ENCODE assay signal across 30 cellular contexts in genomic region chr17:74947041-74947754, GRCh38. TPM values are rescaled to one million over a fixed set of nuclear protein-coding genes. Genes with fewer than 3 reads are reported as not detected.
"Had no signal": no experiment of that assay in that cellular context is flagged by ENCODE, and none has a peak within 500 bp of the region (broad histone marks: within the 10 kb centered on the region; RNA-seq: fewer than 3 reads in every experiment).

No MANE protein-coding gene starts in this region.

- H3K4me1 ChIP-seq: ascending aorta, SJSA1 had no signal

- H3K36me3 ChIP-seq: ascending aorta, MG63, SJSA1 had no signal

- ATAC-seq: activated CD4-positive, alpha-beta T cell treated with anti-CD3 and anti-CD28 coated beads for 36 hours; activated CD4-positive, CD25-positive, alpha-beta regulatory T cell treated with anti-CD3 and anti-CD28 coated beads, Interleukin-2, amount 50 U/mL, for 24 hours; activated CD8-positive, alpha-beta T cell treated with anti-CD3 and anti-CD28 coated beads, Interleukin-2, amount 10 ng/mL, durations not matched to agents 7 days and 5 days; Panc1; WTC11 had no signal

- DNase-seq: activated CD4-positive, alpha-beta T cell treated with anti-CD3 and anti-CD28 coated beads for 36 hours; activated CD4-positive, alpha-beta T cell treated with anti-CD3 and anti-CD28 coated beads, Interleukin-2, amount 10 ng/mL, durations not matched to agents 7 days and 5 days; activated CD4-positive, alpha-beta T cell treated with anti-CD3 and anti-CD28 coated beads, Interleukin-2, amount 50 U/mL, for 48 hours; activated CD8-positive, alpha-beta T cell treated with anti-CD3 and anti-CD28 coated beads, Interleukin-2, amount 10 ng/mL, durations not matched to agents 7 days and 5 days; activated gamma-delta T cell; activated naive CD4-positive, alpha-beta T cell treated with Interleukin-2 at 50 U/mL for 16 hours; activated naive CD8-positive, alpha-beta T cell treated with anti-CD3 and anti-CD28 coated beads, Interleukin-2, amount 10 ng/mL, durations not matched to agents 7 days and 5 days; activated T-cell treated with anti-CD3 and anti-CD28 coated beads, Interleukin-2, amount 50 U/mL, for 24 hours; amygdala; Kasumi-1; KG1; MG63; NCI-H1048; NCI-H1436 treated with DMSO at 0.1 percent for 48 hours; NCI-H1694 treated with DMSO at 0.1 percent for 48 hours; NCI-H2029; NCI-H345; NCI-H524 treated with DMSO at 0.1 percent for 48 hours; SHP77 treated with DMSO at 0.1 percent for 48 hours; SK-N-SH had no signal

- H3K9me3 ChIP-seq: ascending aorta, MG63, SJSA1, SK-N-SH had no signal

- H3K27me3 ChIP-seq: ascending aorta had no signal

- FAIRE-seq: TTC549 had no signal

- H3K4me3 ChIP-seq: ascending aorta, MG63, SJSA1 had no signal

RNA-seq across cellular contexts. Expression of gene OTOP3, which starts 11.5 kb away (rescaled TPM):
- total RNA-seq: activated CD4-positive, alpha-beta T cell treated with anti-CD3 and anti-CD28 coated beads for 36 hours; activated CD4-positive, alpha-beta T cell treated with anti-CD3 and anti-CD28 coated beads, Interleukin-2, amount 10 ng/mL, durations not matched to agents 7 days and 5 days; activated CD8-positive, alpha-beta T cell treated with anti-CD3 and anti-CD28 coated beads, Interleukin-2, amount 10 ng/mL, durations not matched to agents 7 days and 5 days; activated naive CD8-positive, alpha-beta T cell treated with anti-CD3 and anti-CD28 coated beads, Interleukin-2, amount 10 ng/mL, durations not matched to agents 7 days and 5 days; activated T-helper 2 cell treated with anti-CD3 and anti-CD28 coated beads, Interferon-gamma antibody, Interleukin-2, Interleukin-4, amounts not matched to agents 10 μg/mL and 5 μg/mL and 100 μg/mL, durations not matched to agents 14 hours and 24 hours and 36 hours; ascending aorta; cardiac septum; NCI-H460; RPMI7951; SJSA1; WTC11 had no signal

RNA-seq across cellular contexts. Expression of gene OTOP2, which starts 23.1 kb away (rescaled TPM):
- total RNA-seq: activated CD4-positive, alpha-beta T cell treated with anti-CD3 and anti-CD28 coated beads for 36 hours; activated CD4-positive, alpha-beta T cell treated with anti-CD3 and anti-CD28 coated beads, Interleukin-2, amount 10 ng/mL, durations not matched to agents 7 days and 5 days; activated CD8-positive, alpha-beta T cell treated with anti-CD3 and anti-CD28 coated beads, Interleukin-2, amount 10 ng/mL, durations not matched to agents 7 days and 5 days; activated naive CD8-positive, alpha-beta T cell treated with anti-CD3 and anti-CD28 coated beads, Interleukin-2, amount 10 ng/mL, durations not matched to agents 7 days and 5 days; activated T-helper 2 cell treated with anti-CD3 and anti-CD28 coated beads, Interferon-gamma antibody, Interleukin-2, Interleukin-4, amounts not matched to agents 10 μg/mL and 5 μg/mL and 100 μg/mL, durations not matched to agents 14 hours and 24 hours and 36 hours; ascending aorta; cardiac septum; NCI-H460; RPMI7951; SJSA1; WTC11 had no signal

RNA-seq across cellular contexts. Expression of gene USH1G, which starts 24.1 kb away (rescaled TPM):
- total RNA-seq: activated CD4-positive, alpha-beta T cell treated with anti-CD3 and anti-CD28 coated beads for 36 hours; activated CD4-positive, alpha-beta T cell treated with anti-CD3 and anti-CD28 coated beads, Interleukin-2, amount 10 ng/mL, durations not matched to agents 7 days and 5 days; activated CD8-positive, alpha-beta T cell treated with anti-CD3 and anti-CD28 coated beads, Interleukin-2, amount 10 ng/mL, durations not matched to agents 7 days and 5 days; activated naive CD8-positive, alpha-beta T cell treated with anti-CD3 and anti-CD28 coated beads, Interleukin-2, amount 10 ng/mL, durations not matched to agents 7 days and 5 days; activated T-helper 2 cell treated with anti-CD3 and anti-CD28 coated beads, Interferon-gamma antibody, Interleukin-2, Interleukin-4, amounts not matched to agents 10 μg/mL and 5 μg/mL and 100 μg/mL, durations not matched to agents 14 hours and 24 hours and 36 hours; ascending aorta; cardiac septum; NCI-H460; RPMI7951; SJSA1 had no signal
